ENCODE assay signal across 25 cellular contexts in the genomic region with DNA sequence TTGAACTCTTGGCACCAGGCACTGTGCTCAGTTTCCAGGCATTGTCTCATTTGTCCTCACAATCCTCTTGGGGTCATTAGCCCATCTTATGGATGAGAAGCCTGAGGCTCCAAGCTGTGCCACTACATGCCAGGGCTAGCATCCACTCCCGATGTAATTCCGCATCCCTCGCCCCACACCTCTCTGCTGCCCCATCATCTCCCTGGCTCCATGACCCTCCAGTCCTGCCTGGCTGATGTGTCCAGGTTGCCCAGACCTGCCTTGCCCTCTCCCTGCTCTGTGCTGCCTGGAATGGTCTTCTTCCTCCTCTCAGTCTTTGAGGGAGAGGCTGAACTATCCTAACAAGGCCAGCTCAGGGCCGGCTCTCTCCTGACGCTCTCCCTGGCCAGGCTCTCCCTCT.
"Had no signal": no experiment of that assay in that cellular context is flagged by ENCODE, and none has a peak within 500 bp of the region (broad histone marks: within the 10 kb centered on the region; RNA-seq: fewer than 3 reads in every experiment).

No MANE protein-coding gene starts in this region.

- H3K27me3 Mint-ChIP-seq: activated T-cell treated with anti-CD3 and anti-CD28 coated beads, Interleukin-2, amount 50 U/mL, for 24 hours; type B pancreatic cell had no signal

- DNase-seq: activated CD4-positive, alpha-beta memory T cell treated with anti-CD3 and anti-CD28 coated beads for 36 hours; activated CD4-positive, alpha-beta T cell treated with anti-CD3 and anti-CD28 coated beads for 48 hours; activated CD8-positive, alpha-beta memory T cell treated with anti-CD3 and anti-CD28 coated beads, Interleukin-2, amount 50 U/mL, for 4 hours; activated naive CD4-positive, alpha-beta T cell treated with anti-CD3 and anti-CD28 coated beads for 36 hours; activated T-cell treated with anti-CD3 and anti-CD28 coated beads, Interleukin-2, amount 50 U/mL, for 24 hours; amygdala; central memory CD4-positive, alpha-beta T cell; effector CD8-positive, alpha-beta T cell; esophagus squamous epithelium; glutamatergic neuron; left ventricle myocardium inferior; naive B cell; stimulated activated CD4-positive, alpha-beta T cell treated with anti-CD3 and anti-CD28 coated beads, Interleukin-12 subunit alpha, Interleukin-12 subunit beta, amount 100 ng/mL, for 4 hours; stimulated activated CD4-positive, alpha-beta T cell treated with anti-CD3 and anti-CD28 coated beads, Interleukin-4, amount 100 ng/mL, for 1 hour; T-helper 17 cell; T1000; WERI-Rb-1 had no signal

- H3K27ac Mint-ChIP-seq: activated CD4-positive, alpha-beta memory T cell treated with anti-CD3 and anti-CD28 coated beads for 36 hours; activated naive CD4-positive, alpha-beta T cell treated with anti-CD3 and anti-CD28 coated beads for 36 hours; activated T-cell treated with anti-CD3 and anti-CD28 coated beads, Interleukin-2, amount 50 U/mL, for 24 hours; activated T-helper 2 cell treated with anti-CD3 and anti-CD28 coated beads, Interferon-gamma antibody, Interleukin-2, Interleukin-4, amounts not matched to agents 10 μg/mL and 5 μg/mL and 100 μg/mL, durations not matched to agents 14 hours and 24 hours and 36 hours; mesothelial cell of epicardium; neural progenitor cell; stimulated activated naive CD8-positive, alpha-beta T cell treated with anti-CD3 and anti-CD28 coated beads, Interleukin-15, Interleukin-2, amounts not matched to agents 100 ng/mL and 50 ng/mL, for 24 hours; T-helper 17 cell; type B pancreatic cell had no signal

- H3K36me3 ChIP-seq: esophagus squamous epithelium, left ventricle myocardium inferior, neural progenitor cell, WERI-Rb-1 had no signal

- H3K27me3 ChIP-seq: esophagus squamous epithelium, neural progenitor cell had no signal

- H3K4me3 ChIP-seq: esophagus squamous epithelium, left ventricle myocardium inferior, neural progenitor cell had no signal

- H3K4me1 ChIP-seq: left ventricle myocardium inferior had no signal

- H3K36me3 Mint-ChIP-seq: activated CD4-positive, alpha-beta memory T cell treated with anti-CD3 and anti-CD28 coated beads for 36 hours; mesothelial cell of epicardium; naive B cell; neural progenitor cell had no signal

- H3K27ac ChIP-seq: epithelial cell of prostate, esophagus squamous epithelium, left ventricle myocardium inferior, neural progenitor cell, WERI-Rb-1 had no signal

- ATAC-seq: activated CD4-positive, CD25-positive, alpha-beta regulatory T cell treated with anti-CD3 and anti-CD28 coated beads, Interleukin-2, amount 50 U/mL, for 24 hours; SK-N-SH treated with all-trans-retinoic acid at 6 μM for 48 hours; T-helper 17 cell had no signal

- H3K9me3 ChIP-seq: esophagus squamous epithelium, left ventricle myocardium inferior had no signal

- H3K4me3 Mint-ChIP-seq: activated CD4-positive, alpha-beta memory T cell treated with anti-CD3 and anti-CD28 coated beads for 36 hours; activated naive CD4-positive, alpha-beta T cell treated with anti-CD3 and anti-CD28 coated beads for 36 hours; activated T-cell treated with anti-CD3 and anti-CD28 coated beads, Interleukin-2, amount 50 U/mL, for 24 hours; mesothelial cell of epicardium; naive B cell; neural progenitor cell; stimulated activated naive CD8-positive, alpha-beta T cell treated with anti-CD3 and anti-CD28 coated beads, Interleukin-15, Interleukin-2, amounts not matched to agents 100 ng/mL and 50 ng/mL, for 24 hours; T-helper 17 cell; type B pancreatic cell had no signal

- H3K9me3 Mint-ChIP-seq: activated CD4-positive, alpha-beta memory T cell treated with anti-CD3 and anti-CD28 coated beads for 36 hours; activated naive CD4-positive, alpha-beta T cell treated with anti-CD3 and anti-CD28 coated beads for 36 hours; activated T-cell treated with anti-CD3 and anti-CD28 coated beads, Interleukin-2, amount 50 U/mL, for 24 hours; activated T-helper 2 cell treated with anti-CD3 and anti-CD28 coated beads, Interferon-gamma antibody, Interleukin-2, Interleukin-4, amounts not matched to agents 10 μg/mL and 5 μg/mL and 100 μg/mL, durations not matched to agents 14 hours and 24 hours and 36 hours; mesothelial cell of epicardium; naive B cell; neural progenitor cell; stimulated activated naive CD8-positive, alpha-beta T cell treated with anti-CD3 and anti-CD28 coated beads, Interleukin-15, Interleukin-2, amounts not matched to agents 100 ng/mL and 50 ng/mL, for 24 hours; type B pancreatic cell had no signal
